ENCODE assay signal across 19 cellular contexts in genomic region chr1:43352351-43352705, GRCh38. TPM values are rescaled to one million over a fixed set of nuclear protein-coding genes. Genes with fewer than 3 reads are reported as not detected.
A peak's percentile ranks its signal among the peaks of the same experiment; 100 is the strongest.
DNase-seq lines count a peak whose midpoint lies in the region; ATAC-seq, FAIRE-seq and TF ChIP-seq lines count a peak whose summit lies in the region.
"Had no signal": no experiment of that assay in that cellular context is flagged by ENCODE, and none has a peak within 500 bp of the region (broad histone marks: within the 10 kb centered on the region; RNA-seq: fewer than 3 reads in every experiment).

No MANE protein-coding gene starts in this region.

- peak overlapping the region in 5 of 8 donors; percentile 1 to 99 (median 95) for H3K27ac Mint-ChIP-seq in CD8-positive, alpha-beta memory T cell
- H3K27ac Mint-ChIP-seq in naive B cell: peak overlapping the region in 4 of 6 donors; percentile 6 to 93 (median 73)

- BruUV-seq in K562 (replicated peaks; lab: Mats Ljungman, UMichigan) (no TSS peak), mammary epithelial cell (replicated peaks; lab: Mats Ljungman, UMichigan) (no TSS peak)

- H3K36me3 Mint-ChIP-seq in CD8-positive, alpha-beta memory T cell: no peaks in the 10 kb centered on the region
- H3K36me3 Mint-ChIP-seq in naive B cell: no peaks in the 10 kb centered on the region

- DNase-seq in CD8-positive, alpha-beta memory T cell: no peak
- DNase-seq in K562 (ENCODE audit: extremely low read depth in 1 of 4, low spot score in 3 of 4) (no peak), naive B cell (no peak), stomach (no peak), SW480 (ENCODE audit: low spot score) (no peak), NCI-H2196 (lab: John Stamatoyannopoulos, UW; ENCODE audit: unreplicated experiment) (no peak), mammary epithelial cell (no peak)
- DNase-seq: BE2C, GM23248, NCI-H1694, NCI-H446, NCI-H748 treated with DMSO at 0.1 percent for 48 hours, SK-N-SH had no signal

- in situ Hi-C loops in K562 (cut with MboI): no loop called here
- in situ Hi-C loops in mammary epithelial cell (cut with MboI; ENCODE audit: low sequenced_read_pairs in 2 of 2): loop anchor here in 1 of 2 donors (10.0 kb wide), 1 partner anchor 108 kb away; no protein-coding TSS in a partner anchor

- no peaks in the 10 kb centered on the region for H3K36me3 ChIP-seq in CD8-positive, alpha-beta memory T cell (ENCODE audit: insufficient read depth, low read length)
- H3K36me3 ChIP-seq in K562 (ENCODE audit: control insufficient read depth, insufficient read depth, low read length): no peaks in the 10 kb centered on the region
- no peaks in the 10 kb centered on the region for H3K36me3 ChIP-seq in stomach
- H3K36me3 ChIP-seq in mammary epithelial cell (ENCODE audit: insufficient read depth, low read length): no peaks in the 10 kb centered on the region
- H3K36me3 ChIP-seq: BE2C had no signal

- no peaks in the 10 kb centered on the region for H3K9me3 ChIP-seq in CD8-positive, alpha-beta memory T cell (ENCODE audit: low read length)
- H3K9me3 ChIP-seq in K562 (replicated peaks; ENCODE audit: control insufficient read depth, insufficient read depth, low read depth, low read length): no peaks in the 10 kb centered on the region
- H3K9me3 ChIP-seq in stomach: no peaks in the 10 kb centered on the region
- H3K9me3 ChIP-seq in mammary epithelial cell (replicated peaks; ENCODE audit: insufficient read depth, low read length): no peaks in the 10 kb centered on the region
- H3K9me3 ChIP-seq: BE2C, SK-N-SH had no signal

- TF ChIP-seq EP300 in K562 (IDR thresholded peaks at IDR 0.05; ENCODE audit: low read length): no peak
- TF ChIP-seq EP300 in stomach (IDR thresholded peaks at IDR 0.05): no peak

- no peak overlapping the region for H3K4me3 Mint-ChIP-seq in CD8-positive, alpha-beta memory T cell
- no peak overlapping the region for H3K4me3 Mint-ChIP-seq in naive B cell

- no peaks in the 10 kb centered on the region for H3K27me3 ChIP-seq in CD8-positive, alpha-beta memory T cell (ENCODE audit: insufficient read depth, low read length, poor library complexity, severe bottlenecking)
- H3K27me3 ChIP-seq in K562 (ENCODE audit: control insufficient read depth in 2 of 2, insufficient read depth in 2 of 2, low read length in 2 of 2): no peaks in the 10 kb centered on the region
- no peaks in the 10 kb centered on the region for H3K27me3 ChIP-seq in stomach
- H3K27me3 ChIP-seq in mammary epithelial cell (ENCODE audit: insufficient read depth, low read length): no peaks in the 10 kb centered on the region
- H3K27me3 ChIP-seq: BE2C had no signal

- H2AFZ ChIP-seq in K562 (ENCODE audit: low read depth, low read length) (no peak overlapping the region), mammary epithelial cell (ENCODE audit: low read depth, low read length) (no peak overlapping the region)
- H2AFZ ChIP-seq: GM23248 had no signal

- WGBS in K562 (ENCODE audit: insufficient coverage, low coverage, missing lambda C conversion rate): 46% methylated on average over 2 of the region's 2 CpGs
- 96 to 100% (median 97%) methylated on average over 2 of the region's 2 CpGs for WGBS in stomach, 5 donors
- WGBS in mammary epithelial cell (ENCODE audit: low coverage, missing lambda C conversion rate): 100% methylated on average over 2 of the region's 2 CpGs

- H3K9me3 Mint-ChIP-seq in CD8-positive, alpha-beta memory T cell: no peaks in the 10 kb centered on the region
- no peaks in the 10 kb centered on the region for H3K9me3 Mint-ChIP-seq in naive B cell

- no peaks in the 10 kb centered on the region for H3K79me2 ChIP-seq in K562 (ENCODE audit: control insufficient read depth, insufficient read depth, low read length)
- H3K79me2 ChIP-seq in mammary epithelial cell (ENCODE audit: insufficient read depth, low read length): no peaks in the 10 kb centered on the region

- dilution Hi-C loops in mammary epithelial cell (cut with HindIII; ENCODE audit: low sequenced_read_pairs): no loop called here

- H3K4me1 ChIP-seq in CD8-positive, alpha-beta memory T cell (ENCODE audit: insufficient read depth, low read length): peaks cover 4% of the 10 kb centered on the region
- peaks cover 0 to 13% of the 10 kb centered on the region in 2 experiments; a peak in 3 of 5 replicates for H3K4me1 ChIP-seq in K562 (replicated peaks in 1 of 2; ENCODE audit: control insufficient read depth in 2 of 2, insufficient read depth in 2 of 2, low read length in 2 of 2)
- H3K4me1 ChIP-seq in stomach: peaks cover 7 to 27% (median 18%) of the 10 kb centered on the region in 4 donors
- H3K4me1 ChIP-seq in mammary epithelial cell (ENCODE audit: insufficient read depth, low read length): peaks cover 25% of the 10 kb centered on the region
- H3K4me1 ChIP-seq: BE2C had no signal

- no peaks in the 10 kb centered on the region for H3K9me1 ChIP-seq in K562 (ENCODE audit: control insufficient read depth, insufficient read depth, low read length)

- TF ChIP-seq CTCF in K562 (IDR thresholded peaks at IDR 0.05 in 2 of 3, conservative IDR thresholded peaks at IDR 0.05 in 1 of 3; ENCODE audit: insufficient read depth in 2 of 3, low read depth in 1 of 3, low read length in 3 of 3) (no peak), stomach (IDR thresholded peaks at IDR 0.05) (no peak), mammary epithelial cell (conservative IDR thresholded peaks at IDR 0.05 in 1 of 2, IDR thresholded peaks at IDR 0.05 in 1 of 2; ENCODE audit: extremely low read depth in 1 of 2, insufficient read depth in 1 of 2, low read depth in 1 of 2, low read length in 2 of 2) (no peak)

- no peak overlapping the region for H3K27ac ChIP-seq in CD8-positive, alpha-beta memory T cell (ENCODE audit: low read depth, low read length)
- H3K27ac ChIP-seq in K562 (ENCODE audit: extremely low read depth, low read depth, low read length): no peak overlapping the region
- peak overlapping the region in 4 of 5 donors; percentile 3 to 51 (median 36) for H3K27ac ChIP-seq in stomach
- H3K27ac ChIP-seq in mammary epithelial cell (ENCODE audit: insufficient read depth, low read depth, low read length): no peak overlapping the region
- H3K27ac ChIP-seq: GM23248 had no signal

- FAIRE-seq in K562 (lab: Jason Lieb, UNC): no peak
- FAIRE-seq: GM12878, GM18507, HTR-8/SVneo had no signal

- TF ChIP-seq POLR2A in K562 (conservative IDR thresholded peaks at IDR 0.05) (no peak), stomach (IDR thresholded peaks at IDR 0.05) (no peak)

- peaks cover 5 to 10% (median 9%) of the 10 kb centered on the region in 3 donors for H3K4me1 Mint-ChIP-seq in CD8-positive, alpha-beta memory T cell
- peaks cover 7 to 19% (median 7%) of the 10 kb centered on the region in 3 donors for H3K4me1 Mint-ChIP-seq in naive B cell

- CTCF ChIA-PET in CD8-positive, alpha-beta memory T cell (lab: Charles Lee): no interaction called here
- CTCF ChIA-PET in K562 (lab: Yijun Ruan, JAX; ENCODE audit: low intra/inter-chr PET ratio): no interaction called here
- CTCF ChIA-PET in mammary epithelial cell (lab: Charles Lee; ENCODE audit: low non-redundant PET): no interaction called here

- H3K27me3 Mint-ChIP-seq in CD8-positive, alpha-beta memory T cell: no peaks in the 10 kb centered on the region
- H3K27me3 Mint-ChIP-seq in naive B cell: no peaks in the 10 kb centered on the region

- POLR2A ChIA-PET in CD8-positive, alpha-beta memory T cell (lab: Charles Lee): no interaction called here
- POLR2A ChIA-PET in K562 (lab: Yijun Ruan, JAX): interaction anchor here (0.7 to 1.1 kb wide), 4 partner anchors 10 to 315 kb away, joined by 3 to 5 read pairs (median 4); no protein-coding TSS in a partner anchor

- H4K20me1 ChIP-seq in K562 (replicated peaks; ENCODE audit: control insufficient read depth, insufficient read depth, low read length): no peaks in the 10 kb centered on the region
- H4K20me1 ChIP-seq in mammary epithelial cell (ENCODE audit: insufficient read depth, low read length): no peaks in the 10 kb centered on the region

- H3K9ac ChIP-seq in K562 (ENCODE audit: insufficient read depth in 1 of 2, low read depth in 2 of 2, low read length in 2 of 2): peak overlapping the region in 1 of 2 experiments; percentile 46; a peak in 2 of 4 replicates
- no peak overlapping the region for H3K9ac ChIP-seq in mammary epithelial cell (ENCODE audit: insufficient read depth, low read length)
- H3K9ac ChIP-seq: GM23248, SK-N-SH had no signal

- no peak for TF ChIP-seq RAD21 in K562 (CRISPR knock-in tag; conservative IDR thresholded peaks at IDR 0.05 in 1 of 2, IDR thresholded peaks at IDR 0.05 in 1 of 2)

- no peak overlapping the region for H3K4me3 ChIP-seq in CD8-positive, alpha-beta memory T cell (ENCODE audit: low read length)
- H3K4me3 ChIP-seq in K562 (no peak overlapping the region), stomach (no peak overlapping the region), mammary epithelial cell (replicated peaks in 1 of 3; ENCODE audit: insufficient read depth in 1 of 3, low read depth in 2 of 3, low read length in 3 of 3) (no peak overlapping the region)
- H3K4me3 ChIP-seq: GM12878, GM23248 had no signal

- H3K4me2 ChIP-seq in K562 (ENCODE audit: insufficient read depth, low read length) (no peak overlapping the region), mammary epithelial cell (ENCODE audit: insufficient read depth, low read depth, low read length) (no peak overlapping the region)
- H3K4me2 ChIP-seq: SK-N-SH had no signal

- ATAC-seq in K562 (no peak), naive B cell (ENCODE audit: low read depth in 2 of 2) (no peak), HG02759 (IDR thresholded peaks at IDR 0.05; ENCODE audit: unreplicated experiment) (no peak)
- ATAC-seq: GM12878, Right ventricle myocardium inferior had no signal

- intact Hi-C loops in K562 (cut with micrococcal nuclease): no loop called here
- intact Hi-C loops in stomach (cut with DNase I; ENCODE audit: low total_unique reads): no loop called here
- intact Hi-C loops in mammary epithelial cell (cut with micrococcal nuclease): no loop called here

RNA-seq across cellular contexts. Expression of gene CDC20, which starts 6.5 kb away (rescaled TPM):
- total RNA-seq in CD8-positive, alpha-beta memory T cell: 100 to 1,000 TPM; 118 to 129 TPM
- 0.37 TPM for polyA plus RNA-seq in CD8-positive, alpha-beta memory T cell
- 81.3 and 180 TPM in 2 replicates for total RNA-seq in K562 (2011; cell fraction: chromatin; rRNA removed; ENCODE audit: low replicate concordance)
- total RNA-seq in K562 (2011; cell fraction: nucleolus; rRNA removed): 147 and 157 TPM in 2 replicates
- 103 and 116 TPM in 2 replicates for total RNA-seq in K562 (2011; cell fraction: nucleoplasm; rRNA removed)
- 183 and 244 TPM in 2 replicates for total RNA-seq in K562 (2014; rRNA removed)
- total RNA-seq in K562 (2014; rRNA removed; fragmentation: Illumina TruSeq; extraction: Trizol): 94.5 and 106 TPM in 2 replicates
- 121 and 131 TPM in 2 replicates for total RNA-seq in K562 (2015; rRNA removed; fragmentation: Illumina TruSeq; extraction: Trizol)
- total RNA-seq in K562 (2021): 212 and 224 TPM in 2 replicates
- polyA plus RNA-seq in K562 (2011; rRNA removed): 92.8 and 173 TPM in 2 replicates
- 185 and 280 TPM in 2 replicates for polyA plus RNA-seq in K562 (2011; cell fraction: cytosol; rRNA removed)
- polyA plus RNA-seq in K562 (2011; cell fraction: nucleus; rRNA removed): 254 and 290 TPM in 2 replicates
- 207 and 277 TPM in 2 replicates for polyA plus RNA-seq in K562 (2012)
- polyA plus RNA-seq in K562 (2014; fragmentation: Illumina TruSeq; extraction: Trizol): 178 and 197 TPM in 2 replicates
- 10 to 100 TPM; 45.2 to 70.6 TPM for polyA plus RNA-seq in K562 (2014; fragmentation: Nextera tagmentation; extraction: Ambion mirVana)
- polyA plus RNA-seq in K562 (2014; rRNA removed): 141 and 146 TPM in 2 replicates
- 115 and 154 TPM in 2 replicates for polyA minus RNA-seq in K562 (2011; rRNA and poly(A)+ RNA removed)
- polyA minus RNA-seq in K562 (2011; cell fraction: cytosol; rRNA and poly(A)+ RNA removed): 157 and 191 TPM in 2 replicates
- polyA minus RNA-seq in K562 (2011; cell fraction: nucleus; rRNA and poly(A)+ RNA removed): 40.5 and 60.9 TPM in 2 replicates
- under 1 TPM in 2 of 6 donors, not detected in 4; 0.16 to 0.28 TPM for polyA plus RNA-seq in naive B cell (ENCODE audit: low read depth in 6 of 6)
- total RNA-seq in stomach: 10 to 100 TPM in 2 of 5 donors, 1 to 10 TPM in 3; 1.8 to 22.3 (median 7.9) TPM
- polyA plus RNA-seq in stomach: 10 to 100 TPM; 11.1 to 31.4 (median 11.3) TPM
- total RNA-seq in mammary epithelial cell: 100 to 1,000 TPM in 1 of 2 donors, 1 to 10 TPM in 1; 1.7 to 121 TPM
- 215 TPM for polyA plus RNA-seq in mammary epithelial cell
- 326 TPM for polyA minus RNA-seq in mammary epithelial cell

RNA-seq across cellular contexts. Expression of gene MPL, which starts 14.7 kb away (rescaled TPM):
- total RNA-seq in CD8-positive, alpha-beta memory T cell: not detected
- polyA plus RNA-seq in CD8-positive, alpha-beta memory T cell: not detected
- total RNA-seq in K562 (2011; cell fraction: chromatin; rRNA removed; ENCODE audit: low replicate concordance): not detected in 2 replicates
- total RNA-seq in K562 (2011; cell fraction: nucleolus; rRNA removed): not detected in 2 replicates
- not detected in 2 replicates for total RNA-seq in K562 (2011; cell fraction: nucleoplasm; rRNA removed)
- not detected in 2 replicates for total RNA-seq in K562 (2014; rRNA removed)
- total RNA-seq in K562 (2014; rRNA removed; fragmentation: Illumina TruSeq; extraction: Trizol): not detected in 2 replicates
- total RNA-seq in K562 (2015; rRNA removed; fragmentation: Illumina TruSeq; extraction: Trizol): not detected in 2 replicates
- not detected in 2 replicates for total RNA-seq in K562 (2021)
- not detected in 2 replicates for polyA plus RNA-seq in K562 (2011; rRNA removed)
- polyA plus RNA-seq in K562 (2011; cell fraction: cytosol; rRNA removed): not detected in 2 replicates
- not detected in 2 replicates for polyA plus RNA-seq in K562 (2011; cell fraction: nucleus; rRNA removed)
- not detected in 2 replicates for polyA plus RNA-seq in K562 (2012)
- not detected in 2 replicates for polyA plus RNA-seq in K562 (2014; fragmentation: Illumina TruSeq; extraction: Trizol)
- not detected for polyA plus RNA-seq in K562 (2014; fragmentation: Nextera tagmentation; extraction: Ambion mirVana)
- not detected in 2 replicates for polyA plus RNA-seq in K562 (2014; rRNA removed)
- not detected in 2 replicates for polyA minus RNA-seq in K562 (2011; rRNA and poly(A)+ RNA removed)
- not detected in 2 replicates for polyA minus RNA-seq in K562 (2011; cell fraction: cytosol; rRNA and poly(A)+ RNA removed)
- polyA minus RNA-seq in K562 (2011; cell fraction: nucleus; rRNA and poly(A)+ RNA removed): not detected in 2 replicates
- polyA plus RNA-seq in naive B cell (ENCODE audit: low read depth in 6 of 6): under 1 TPM in 1 of 6 donors, not detected in 5; 0.32 TPM
- not detected for total RNA-seq in stomach
- polyA plus RNA-seq in stomach: not detected
- under 1 TPM; 0.17 to 0.49 TPM for total RNA-seq in mammary epithelial cell
- 0.07 TPM for polyA plus RNA-seq in mammary epithelial cell
- polyA minus RNA-seq in mammary epithelial cell: not detected
- total RNA-seq: GM12878, GM23248 had no signal
- polyA plus RNA-seq: AG04450, GM12878, GM23248, SK-N-SH had no signal

RNA-seq across cellular contexts. Expression of gene ELOVL1, which starts 15.5 kb away (rescaled TPM):
- 10 to 100 TPM; 89.1 to 98.8 TPM for total RNA-seq in CD8-positive, alpha-beta memory T cell
- polyA plus RNA-seq in CD8-positive, alpha-beta memory T cell: 83.9 TPM
- total RNA-seq in K562 (2011; cell fraction: chromatin; rRNA removed; ENCODE audit: low replicate concordance): 99.9 and 173 TPM in 2 replicates
- total RNA-seq in K562 (2011; cell fraction: nucleolus; rRNA removed): 189 and 197 TPM in 2 replicates
- 151 and 160 TPM in 2 replicates for total RNA-seq in K562 (2011; cell fraction: nucleoplasm; rRNA removed)
- total RNA-seq in K562 (2014; rRNA removed) (53.4 and 73.1 TPM in 2 replicates), K562 (2014; rRNA removed; fragmentation: Illumina TruSeq; extraction: Trizol) (48.1 and 51.0 TPM in 2 replicates), K562 (2015; rRNA removed; fragmentation: Illumina TruSeq; extraction: Trizol) (65.3 and 66.6 TPM in 2 replicates), K562 (2021) (66.8 and 73.2 TPM in 2 replicates), stomach (100 to 1,000 TPM in 1 of 5 donors, 10 to 100 TPM in 3, 1 to 10 TPM in 1; 7.6 to 109 (median 36.8) TPM), mammary epithelial cell (100 to 1,000 TPM in 1 of 2 donors, 10 to 100 TPM in 1; 34.7 to 137 TPM)
- polyA plus RNA-seq in K562 (2011; rRNA removed) (157 and 159 TPM in 2 replicates), K562 (2014; fragmentation: Illumina TruSeq; extraction: Trizol) (108 and 120 TPM in 2 replicates), K562 (2014; fragmentation: Nextera tagmentation; extraction: Ambion mirVana) (100 to 1,000 TPM in 1 of 2 experiments, 10 to 100 TPM in 1; 70.3 to 147 TPM), K562 (2014; rRNA removed) (74.0 and 82.4 TPM in 2 replicates), naive B cell (ENCODE audit: low read depth in 6 of 6) (10 to 100 TPM; 55.8 to 91.0 (median 69.4) TPM), stomach (10 to 100 TPM; 35.6 to 83.8 (median 74.6) TPM), mammary epithelial cell (264 TPM)
- polyA plus RNA-seq in K562 (2011; cell fraction: cytosol; rRNA removed): 165 and 200 TPM in 2 replicates
- 181 and 189 TPM in 2 replicates for polyA plus RNA-seq in K562 (2011; cell fraction: nucleus; rRNA removed)
- 78.5 and 117 TPM in 2 replicates for polyA plus RNA-seq in K562 (2012)
- polyA minus RNA-seq in K562 (2011; rRNA and poly(A)+ RNA removed): 50.4 and 62.9 TPM in 2 replicates
- polyA minus RNA-seq in K562 (2011; cell fraction: cytosol; rRNA and poly(A)+ RNA removed): 24.4 and 41.4 TPM in 2 replicates
- polyA minus RNA-seq in K562 (2011; cell fraction: nucleus; rRNA and poly(A)+ RNA removed): 19.5 and 32.4 TPM in 2 replicates
- polyA minus RNA-seq in mammary epithelial cell: 136 TPM

RNA-seq across cellular contexts. Expression of gene MED8, which starts 37.3 kb away (rescaled TPM):
- 10 to 100 TPM; 40.5 to 41.3 TPM for total RNA-seq in CD8-positive, alpha-beta memory T cell
- 36.7 TPM for polyA plus RNA-seq in CD8-positive, alpha-beta memory T cell
- 84.8 and 86.1 TPM in 2 replicates for total RNA-seq in K562 (2011; cell fraction: chromatin; rRNA removed; ENCODE audit: low replicate concordance)
- 36.7 and 38.5 TPM in 2 replicates for total RNA-seq in K562 (2011; cell fraction: nucleolus; rRNA removed)
- 68.3 and 88.3 TPM in 2 replicates for total RNA-seq in K562 (2011; cell fraction: nucleoplasm; rRNA removed)
- total RNA-seq in K562 (2014; rRNA removed) (51.5 and 51.7 TPM in 2 replicates), K562 (2014; rRNA removed; fragmentation: Illumina TruSeq; extraction: Trizol) (52.7 and 56.4 TPM in 2 replicates), K562 (2015; rRNA removed; fragmentation: Illumina TruSeq; extraction: Trizol) (51.7 and 52.1 TPM in 2 replicates), K562 (2021) (57.7 and 60.7 TPM in 2 replicates), stomach (10 to 100 TPM in 4 of 5 donors, 1 to 10 TPM in 1; 5.8 to 52.2 (median 29.6) TPM), mammary epithelial cell (10 to 100 TPM; 34.7 to 44.3 TPM)
- polyA plus RNA-seq in K562 (2011; rRNA removed) (23.0 and 30.9 TPM in 2 replicates), K562 (2014; fragmentation: Illumina TruSeq; extraction: Trizol) (55.3 and 60.3 TPM in 2 replicates), K562 (2014; fragmentation: Nextera tagmentation; extraction: Ambion mirVana) (100 to 1,000 TPM; 104 to 120 TPM), K562 (2014; rRNA removed) (32.3 and 37.6 TPM in 2 replicates), naive B cell (ENCODE audit: low read depth in 6 of 6) (10 to 100 TPM; 22.4 to 40.5 (median 33.2) TPM), stomach (10 to 100 TPM; 28.3 to 46.1 (median 30.6) TPM), mammary epithelial cell (20.4 TPM)
- 19.9 and 32.8 TPM in 2 replicates for polyA plus RNA-seq in K562 (2011; cell fraction: cytosol; rRNA removed)
- polyA plus RNA-seq in K562 (2011; cell fraction: nucleus; rRNA removed): 44.6 and 77.2 TPM in 2 replicates
- polyA plus RNA-seq in K562 (2012): 57.3 and 73.4 TPM in 2 replicates
- polyA minus RNA-seq in K562 (2011; rRNA and poly(A)+ RNA removed): 25.5 and 32.5 TPM in 2 replicates
- 13.7 and 19.7 TPM in 2 replicates for polyA minus RNA-seq in K562 (2011; cell fraction: cytosol; rRNA and poly(A)+ RNA removed)
- 20.7 and 50.4 TPM in 2 replicates for polyA minus RNA-seq in K562 (2011; cell fraction: nucleus; rRNA and poly(A)+ RNA removed)
- polyA minus RNA-seq in mammary epithelial cell: 23.8 TPM

RNA-seq across cellular contexts. Expression of gene SZT2, which starts 37.4 kb away (rescaled TPM):
- 10 to 100 TPM; 34.4 to 35.1 TPM for total RNA-seq in CD8-positive, alpha-beta memory T cell
- polyA plus RNA-seq in CD8-positive, alpha-beta memory T cell: 7.2 TPM
- total RNA-seq in K562 (2011; cell fraction: chromatin; rRNA removed; ENCODE audit: low replicate concordance): 328 and 537 TPM in 2 replicates
- 162 and 172 TPM in 2 replicates for total RNA-seq in K562 (2011; cell fraction: nucleolus; rRNA removed)
- 193 and 226 TPM in 2 replicates for total RNA-seq in K562 (2011; cell fraction: nucleoplasm; rRNA removed)
- 9.2 and 11.5 TPM in 2 replicates for total RNA-seq in K562 (2014; rRNA removed)
- total RNA-seq in K562 (2014; rRNA removed; fragmentation: Illumina TruSeq; extraction: Trizol): 12.8 and 14.5 TPM in 2 replicates
- 14.4 and 15.8 TPM in 2 replicates for total RNA-seq in K562 (2015; rRNA removed; fragmentation: Illumina TruSeq; extraction: Trizol)
- 27.0 and 31.0 TPM in 2 replicates for total RNA-seq in K562 (2021)
- polyA plus RNA-seq in K562 (2011; rRNA removed): 9.1 and 14.4 TPM in 2 replicates
- 5.5 and 7.0 TPM in 2 replicates for polyA plus RNA-seq in K562 (2011; cell fraction: cytosol; rRNA removed)
- 89.3 and 112 TPM in 2 replicates for polyA plus RNA-seq in K562 (2011; cell fraction: nucleus; rRNA removed)
- polyA plus RNA-seq in K562 (2012): 12.1 and 24.7 TPM in 2 replicates
- polyA plus RNA-seq in K562 (2014; fragmentation: Illumina TruSeq; extraction: Trizol): 14.7 and 15.1 TPM in 2 replicates
- polyA plus RNA-seq in K562 (2014; fragmentation: Nextera tagmentation; extraction: Ambion mirVana): 1 to 10 TPM in 1 of 2 experiments, under 1 TPM in 1; 0.88 to 1.3 TPM
- 16.7 and 18.4 TPM in 2 replicates for polyA plus RNA-seq in K562 (2014; rRNA removed)
- polyA minus RNA-seq in K562 (2011; rRNA and poly(A)+ RNA removed): 54.3 and 67.1 TPM in 2 replicates
- polyA minus RNA-seq in K562 (2011; cell fraction: cytosol; rRNA and poly(A)+ RNA removed): 8.7 and 15.7 TPM in 2 replicates
- 52.0 and 88.4 TPM in 2 replicates for polyA minus RNA-seq in K562 (2011; cell fraction: nucleus; rRNA and poly(A)+ RNA removed)
- 10 to 100 TPM in 1 of 6 donors, 1 to 10 TPM in 4, under 1 TPM in 1; 0.77 to 11.6 (median 6.3) TPM for polyA plus RNA-seq in naive B cell (ENCODE audit: low read depth in 6 of 6)
- 10 to 100 TPM; 49.6 to 69.3 (median 56.7) TPM for total RNA-seq in stomach
- polyA plus RNA-seq in stomach: 10 to 100 TPM in 1 of 3 donors, 1 to 10 TPM in 2; 4.9 to 10.2 (median 9.3) TPM
- total RNA-seq in mammary epithelial cell: 10 to 100 TPM; 31.2 to 50.1 TPM
- 7.6 TPM for polyA plus RNA-seq in mammary epithelial cell
- polyA minus RNA-seq in mammary epithelial cell: 94.0 TPM

Comparison
In these comparisons a context has a peak if more than half of its experiments do, and no peak if none do; other contexts are left out.
1. H3K27ac ChIP-seq: peak in stomach (4 of 5); none in CD8-positive, alpha-beta memory T cell (single experiment), K562 (single experiment) and mammary epithelial cell (single experiment).